Comparison of ENCODE assay signal across 8 cellular contexts in genomic region chr16:4350365-4350786, GRCh38. TPM values are rescaled to one million over a fixed set of nuclear protein-coding genes. Genes with fewer than 3 reads are reported as not detected.
DNase-seq lines count a peak whose midpoint lies in the region; ATAC-seq and TF ChIP-seq lines count a peak whose summit lies in the region.

No MANE protein-coding gene starts in this region.

- H3K9me3 ChIP-seq in thyroid gland = no peaks in the 10 kb centered on the region

- peaks cover 12% of the 10 kb centered on the region for H3K4me1 Mint-ChIP-seq in activated CD4-positive, alpha-beta T cell treated with anti-CD3 and anti-CD28 coated beads, Interleukin-2, amount 10 ng/mL, durations not matched to agents 24 days and 14 days
- peaks cover 9% of the 10 kb centered on the region for H3K4me1 Mint-ChIP-seq in activated naive CD8-positive, alpha-beta T cell treated with anti-CD3 and anti-CD28 coated beads, Interleukin-2, amount 10 ng/mL, durations not matched to agents 7 days and 5 days

- no peak for TF ChIP-seq POLR2A in thyroid gland (IDR thresholded peaks at IDR 0.05)

- no peaks in the 10 kb centered on the region for H3K36me3 ChIP-seq in thyroid gland

- H3K27ac Mint-ChIP-seq in activated CD4-positive, alpha-beta T cell treated with anti-CD3 and anti-CD28 coated beads, Interleukin-2, amount 10 ng/mL, durations not matched to agents 24 days and 14 days = peak overlapping the region; percentile 94
- peak overlapping the region; percentile 91 for H3K27ac Mint-ChIP-seq in activated naive CD8-positive, alpha-beta T cell treated with anti-CD3 and anti-CD28 coated beads, Interleukin-2, amount 10 ng/mL, durations not matched to agents 7 days and 5 days

- H3K36me3 Mint-ChIP-seq in activated CD4-positive, alpha-beta T cell treated with anti-CD3 and anti-CD28 coated beads, Interleukin-2, amount 10 ng/mL, durations not matched to agents 24 days and 14 days (ENCODE audit: low read depth) = peaks cover 7% of the 10 kb centered on the region
- peaks cover 5% of the 10 kb centered on the region for H3K36me3 Mint-ChIP-seq in activated naive CD8-positive, alpha-beta T cell treated with anti-CD3 and anti-CD28 coated beads, Interleukin-2, amount 10 ng/mL, durations not matched to agents 7 days and 5 days

- DNase-seq in activated CD4-positive, alpha-beta T cell treated with anti-CD3 and anti-CD28 coated beads, Interleukin-2, amount 10 ng/mL, durations not matched to agents 24 days and 14 days = no peak
- DNase-seq in activated CD4-positive, alpha-beta T cell treated with anti-CD3 and anti-CD28 coated beads for 4 hours = no peak
- no peak for DNase-seq in activated naive CD8-positive, alpha-beta T cell treated with anti-CD3 and anti-CD28 coated beads, Interleukin-2, amount 10 ng/mL, durations not matched to agents 7 days and 5 days
- DNase-seq in left lobe of liver (ENCODE audit: low spot score) (peak; percentile 76), thyroid gland (no peak)
- no peak for DNase-seq in stimulated activated CD4-positive, alpha-beta T cell treated with anti-CD3 and anti-CD28 coated beads, Interleukin-4, amount 100 ng/mL, for 1 hour

- H3K27me3 Mint-ChIP-seq in activated CD4-positive, alpha-beta T cell treated with anti-CD3 and anti-CD28 coated beads, Interleukin-2, amount 10 ng/mL, durations not matched to agents 24 days and 14 days = no peaks in the 10 kb centered on the region
- H3K27me3 Mint-ChIP-seq in activated naive CD8-positive, alpha-beta T cell treated with anti-CD3 and anti-CD28 coated beads, Interleukin-2, amount 10 ng/mL, durations not matched to agents 7 days and 5 days = no peaks in the 10 kb centered on the region

- peak overlapping the region in 2 of 3 donors; percentile 43 to 69 for H3K27ac ChIP-seq in thyroid gland

- POLR2A ChIA-PET in activated naive CD8-positive, alpha-beta T cell treated with anti-CD3 and anti-CD28 coated beads, Interleukin-2, amount 10 ng/mL, durations not matched to agents 7 days and 5 days (lab: Charles Lee) = interaction anchor here (0.6 to 2.3 kb wide), 11 partner anchors 19 to 274 kb away, joined by 3 to 12 read pairs (median 4); partner anchors contain the start of genes CORO7, MGRN1 and TFAP4

- H3K4me3 ChIP-seq in thyroid gland (replicated peaks in 1 of 3) = peak overlapping the region; percentile 14 to 88 (median 68)

- no peaks in the 10 kb centered on the region for H3K27me3 ChIP-seq in thyroid gland

- ATAC-seq in activated naive CD8-positive, alpha-beta T cell treated with anti-CD3 and anti-CD28 coated beads, Interleukin-2, amount 10 ng/mL, durations not matched to agents 7 days and 5 days (ENCODE audit: low read depth) = no peak
- ATAC-seq in left lobe of liver (no peak), HG03025 (IDR thresholded peaks at IDR 0.05; ENCODE audit: low FRiP score, unreplicated experiment) (no peak), HG03457 (IDR thresholded peaks at IDR 0.05; ENCODE audit: unreplicated experiment) (no peak)

- TF ChIP-seq CTCF in thyroid gland (IDR thresholded peaks at IDR 0.05) = no peak

- 38 to 39% methylated on average over 19 to 21 of the region's 24 CpGs for WGBS in thyroid gland, 2 donors

- peaks cover 9 to 19% of the 10 kb centered on the region in 2 donors for H3K4me1 ChIP-seq in thyroid gland

- H3K4me3 Mint-ChIP-seq in activated CD4-positive, alpha-beta T cell treated with anti-CD3 and anti-CD28 coated beads, Interleukin-2, amount 10 ng/mL, durations not matched to agents 24 days and 14 days = peak overlapping the region; percentile 96
- peak overlapping the region; percentile 94 for H3K4me3 Mint-ChIP-seq in activated naive CD8-positive, alpha-beta T cell treated with anti-CD3 and anti-CD28 coated beads, Interleukin-2, amount 10 ng/mL, durations not matched to agents 7 days and 5 days

- no peaks in the 10 kb centered on the region for H3K9me3 Mint-ChIP-seq in activated CD4-positive, alpha-beta T cell treated with anti-CD3 and anti-CD28 coated beads, Interleukin-2, amount 10 ng/mL, durations not matched to agents 24 days and 14 days
- H3K9me3 Mint-ChIP-seq in activated naive CD8-positive, alpha-beta T cell treated with anti-CD3 and anti-CD28 coated beads, Interleukin-2, amount 10 ng/mL, durations not matched to agents 7 days and 5 days = no peaks in the 10 kb centered on the region

- intact Hi-C loops in activated CD4-positive, alpha-beta T cell treated with anti-CD3 and anti-CD28 coated beads, Interleukin-2, amount 10 ng/mL, durations not matched to agents 24 days and 14 days (cut with micrococcal nuclease) = loop anchor here (2.0 to 10.0 kb wide), 3 partner anchors 52 to 124 kb away; partner anchors contain the start of genes HMOX2 and NMRAL1
- intact Hi-C loops in thyroid gland (cut with DNase I) = no loop called here

RNA-seq across cellular contexts. Expression of gene PAM16, which starts 0.7 kb away (rescaled TPM):
- total RNA-seq in activated CD4-positive, alpha-beta T cell treated with anti-CD3 and anti-CD28 coated beads, Interleukin-2, amount 10 ng/mL, durations not matched to agents 24 days and 14 days = 93.5 and 104 TPM in 2 replicates
- 10 to 100 TPM; 42.5 to 50.0 TPM for total RNA-seq in activated naive CD8-positive, alpha-beta T cell treated with anti-CD3 and anti-CD28 coated beads, Interleukin-2, amount 10 ng/mL, durations not matched to agents 7 days and 5 days
- total RNA-seq in left lobe of liver = 41.0 TPM
- total RNA-seq in thyroid gland = 10 to 100 TPM in 3 of 4 donors, 1 to 10 TPM in 1; 5.6 to 60.2 (median 27.3) TPM

RNA-seq across cellular contexts. Expression of gene VASN, which starts 21.3 kb away (rescaled TPM):
- total RNA-seq in activated CD4-positive, alpha-beta T cell treated with anti-CD3 and anti-CD28 coated beads, Interleukin-2, amount 10 ng/mL, durations not matched to agents 24 days and 14 days = 0.16 TPM in 1 of 2 replicates, not detected in the other
- under 1 TPM; 0.11 to 0.20 TPM for total RNA-seq in activated naive CD8-positive, alpha-beta T cell treated with anti-CD3 and anti-CD28 coated beads, Interleukin-2, amount 10 ng/mL, durations not matched to agents 7 days and 5 days
- total RNA-seq in left lobe of liver = 22.3 TPM
- total RNA-seq in thyroid gland = 10 to 100 TPM; 21.9 to 47.0 (median 28.8) TPM

RNA-seq across cellular contexts. Expression of gene GLIS2, which starts 34.5 kb away (rescaled TPM):
- total RNA-seq in activated CD4-positive, alpha-beta T cell treated with anti-CD3 and anti-CD28 coated beads, Interleukin-2, amount 10 ng/mL, durations not matched to agents 24 days and 14 days = 1.0 and 1.4 TPM in 2 replicates
- under 1 TPM; 0.14 TPM for total RNA-seq in activated naive CD8-positive, alpha-beta T cell treated with anti-CD3 and anti-CD28 coated beads, Interleukin-2, amount 10 ng/mL, durations not matched to agents 7 days and 5 days
- 1.6 TPM for total RNA-seq in left lobe of liver
- 1 to 10 TPM; 5.5 to 7.6 (median 6.7) TPM for total RNA-seq in thyroid gland

Comparison
In these comparisons a context has a peak if more than half of its experiments do, and no peak if none do; other contexts are left out.
1. RNA of gene VASN, which starts 21.3 kb away (total RNA-seq): 21.9 to 47.0 TPM in thyroid gland and 22.3 TPM in left lobe of liver (single experiment); 0.11 to 0.20 TPM in activated naive CD8-positive, alpha-beta T cell treated with anti-CD3 and anti-CD28 coated beads, Interleukin-2, amount 10 ng/mL, durations not matched to agents 7 days and 5 days and 0.16 TPM in activated CD4-positive, alpha-beta T cell treated with anti-CD3 and anti-CD28 coated beads, Interleukin-2, amount 10 ng/mL, durations not matched to agents 24 days and 14 days; every median in the first group is over 10 times any median in the second.